In the genomic region with DNA sequence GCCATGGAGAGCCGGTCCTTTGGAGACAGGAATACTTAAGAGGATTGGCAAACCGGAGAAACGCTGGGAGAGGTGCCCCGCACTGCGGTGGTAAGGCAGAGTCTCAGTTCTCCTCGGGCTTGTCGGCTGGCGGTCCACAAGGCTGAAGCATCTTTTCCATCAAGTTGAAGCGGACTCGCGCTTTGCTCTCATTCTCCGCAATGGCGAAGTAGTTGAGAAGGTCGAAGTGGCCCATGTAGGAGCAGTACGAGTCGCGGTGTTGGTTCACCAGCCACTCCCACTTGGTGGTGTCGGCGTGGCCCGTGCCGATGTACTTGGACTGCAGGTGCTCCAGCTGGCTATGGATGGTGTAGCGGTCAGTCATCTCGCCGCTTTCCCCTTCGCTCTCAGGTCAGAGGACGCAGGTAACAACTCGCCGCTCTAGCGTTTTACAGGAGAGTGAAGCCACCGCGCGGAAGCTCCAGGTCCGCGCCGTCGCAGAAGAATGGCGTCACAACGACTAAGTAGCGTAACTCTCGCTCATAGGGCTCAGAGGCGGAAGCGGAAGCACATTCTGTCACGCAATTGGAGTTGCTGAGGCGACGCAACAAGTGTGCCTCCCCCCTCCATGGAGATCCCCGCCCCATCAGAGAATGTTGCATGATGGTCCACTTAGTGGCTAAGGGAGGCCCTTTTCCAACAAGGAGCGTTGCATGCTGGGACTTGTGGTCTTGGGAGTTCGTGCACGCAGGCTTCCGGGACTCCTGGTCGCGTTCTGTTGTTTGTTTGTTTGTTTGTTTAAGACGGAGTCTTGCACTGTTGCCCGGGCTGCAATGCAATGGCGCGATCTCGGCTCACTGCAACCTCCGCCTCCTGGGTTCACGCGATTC, we compare ENCODE assay signal across 8 cellular contexts. TPM values are rescaled to one million over a fixed set of nuclear protein-coding genes. Genes with fewer than 3 reads are reported as not detected.
DNase-seq lines count a peak whose midpoint lies in the region; ATAC-seq and TF ChIP-seq lines count a peak whose summit lies in the region.

A gene (minus strand): TSS at position 440 of the 869 bp plus-strand sequence. CDS start 76 bp downstream, at position 364.

- H3K27me3 Mint-ChIP-seq in CD8-positive, alpha-beta memory T cell, result no peaks in the 10 kb centered on the region

- peak within 1 kb of the TSS; percentile 96 to 100 (median 99) for H3K27ac Mint-ChIP-seq in CD8-positive, alpha-beta memory T cell

- peak within 1 kb of the TSS; percentile 99 for H3K27ac ChIP-seq in CD8-positive, alpha-beta memory T cell (ENCODE audit: low read depth, low read length)
- H3K27ac ChIP-seq in lower lobe of right lung, result peak within 1 kb of the TSS; percentile 86

- H3K4me1 Mint-ChIP-seq in CD8-positive, alpha-beta memory T cell, result peaks cover 22 to 33% (median 27%) of the 10 kb centered on the region in 3 donors

- H3K9me3 ChIP-seq in CD8-positive, alpha-beta memory T cell (ENCODE audit: low read length), result no peaks in the 10 kb centered on the region
- H3K9me3 ChIP-seq in lower lobe of right lung, result no peaks in the 10 kb centered on the region

- peak within 1 kb of the TSS; percentile 99 for H3K4me3 ChIP-seq in CD8-positive, alpha-beta memory T cell (ENCODE audit: low read length)
- peak within 1 kb of the TSS; percentile 75 for H3K4me3 ChIP-seq in lower lobe of right lung

- H3K4me1 ChIP-seq in CD8-positive, alpha-beta memory T cell (ENCODE audit: insufficient read depth, low read length), result peaks cover 23% of the 10 kb centered on the region
- H3K4me1 ChIP-seq in lower lobe of right lung, result peaks cover 22% of the 10 kb centered on the region

- no peaks in the 10 kb centered on the region for H3K27me3 ChIP-seq in CD8-positive, alpha-beta memory T cell (ENCODE audit: insufficient read depth, low read length, poor library complexity, severe bottlenecking)
- H3K27me3 ChIP-seq in lower lobe of right lung (ENCODE audit: low read depth), result no peaks in the 10 kb centered on the region

- ATAC-seq in GM19468 (IDR thresholded peaks at IDR 0.05; ENCODE audit: extremely low read depth, unreplicated experiment), result peak; percentile 97
- peak; percentile 98 to 99 for ATAC-seq in lower lobe of right lung

- CTCF ChIA-PET in CD8-positive, alpha-beta memory T cell (lab: Charles Lee), result interaction anchor here (1.0 to 1.8 kb wide), 4 partner anchors 10 to 155 kb away, joined by 5 to 6 read pairs (median 5); no protein-coding TSS in a partner anchor

- H3K36me3 Mint-ChIP-seq in CD8-positive, alpha-beta memory T cell, result peaks cover 0 to 18% (median 2%) of the 10 kb centered on the region in 3 donors

- H3K9me3 Mint-ChIP-seq in CD8-positive, alpha-beta memory T cell, result no peaks in the 10 kb centered on the region

- no peak for TF ChIP-seq CTCF in lower lobe of right lung (IDR thresholded peaks at IDR 0.05)

- POLR2A ChIA-PET in CD8-positive, alpha-beta memory T cell (lab: Charles Lee), result interaction anchor here (0.9 to 3.0 kb wide), 6 partner anchors 31 to 253 kb away, joined by 3 to 26 read pairs (median 6); a partner anchor contains a TSS

- H3K36me3 ChIP-seq in CD8-positive, alpha-beta memory T cell (ENCODE audit: insufficient read depth, low read length), result no peaks in the 10 kb centered on the region
- H3K36me3 ChIP-seq in lower lobe of right lung, result no peaks in the 10 kb centered on the region

- peak; percentile 94 to 99 (median 96) for DNase-seq in CD8-positive, alpha-beta memory T cell
- DNase-seq in HS-5 (ENCODE audit: low read depth) (peak; percentile 98), lower lobe of right lung (peak; percentile 100)
- DNase-seq in NK-92 treated with Interleukin-12 subunit alpha and Interleukin-12 subunit beta, amount 100 ng/mL, for 24 hours (lab: John Stamatoyannopoulos, UW), result peak; percentile 98
- DNase-seq in activated CD8-positive, alpha-beta memory T cell treated with anti-CD3 and anti-CD28 coated beads for 24 hours, result peak; percentile 96
- peak; percentile 97 for DNase-seq in effector CD4-positive, alpha-beta T cell
- peak; percentile 94 to 96 (median 96) for DNase-seq in stimulated activated CD4-positive, alpha-beta T cell treated with anti-CD3 and anti-CD28 coated beads, TNF-alpha, amount 100 ng/mL, for 24 hours (ENCODE audit: low read depth in 3 of 3)

- H3K4me3 Mint-ChIP-seq in CD8-positive, alpha-beta memory T cell, result peak within 1 kb of the TSS; percentile 97 to 100 (median 99)

- intact Hi-C loops in lower lobe of right lung (cut with DNase I), result no loop called here

RNA-seq across cellular contexts. Expression of the gene that starts here (rescaled TPM):
- total RNA-seq in CD8-positive, alpha-beta memory T cell, result 100 to 1,000 TPM; 265 TPM
- 390 TPM for polyA plus RNA-seq in CD8-positive, alpha-beta memory T cell
- 112 TPM for total RNA-seq in lower lobe of right lung

Comparison
In these comparisons a context has a peak if more than half of its experiments do, and no peak if none do; other contexts are left out.
1. Peak in every context shown above with its lines: DNase-seq, ATAC-seq, H3K4me3 ChIP-seq and H3K27ac ChIP-seq.